1 cellular context compared by ENCODE assay signal in genomic region chr6:33744001-33744848, GRCh38.
A peak's percentile ranks its signal among the peaks of the same experiment; 100 is the strongest.
TF ChIP-seq lines count a peak whose summit lies in the region.

No MANE protein-coding gene starts in this region.

TF ChIP-seq in HepG2, 621 proteins besides CTCF, POLR2A, EP300 and RAD21 (continued from another document and continues in another):
- TF ChIP-seq, protein P1, sequence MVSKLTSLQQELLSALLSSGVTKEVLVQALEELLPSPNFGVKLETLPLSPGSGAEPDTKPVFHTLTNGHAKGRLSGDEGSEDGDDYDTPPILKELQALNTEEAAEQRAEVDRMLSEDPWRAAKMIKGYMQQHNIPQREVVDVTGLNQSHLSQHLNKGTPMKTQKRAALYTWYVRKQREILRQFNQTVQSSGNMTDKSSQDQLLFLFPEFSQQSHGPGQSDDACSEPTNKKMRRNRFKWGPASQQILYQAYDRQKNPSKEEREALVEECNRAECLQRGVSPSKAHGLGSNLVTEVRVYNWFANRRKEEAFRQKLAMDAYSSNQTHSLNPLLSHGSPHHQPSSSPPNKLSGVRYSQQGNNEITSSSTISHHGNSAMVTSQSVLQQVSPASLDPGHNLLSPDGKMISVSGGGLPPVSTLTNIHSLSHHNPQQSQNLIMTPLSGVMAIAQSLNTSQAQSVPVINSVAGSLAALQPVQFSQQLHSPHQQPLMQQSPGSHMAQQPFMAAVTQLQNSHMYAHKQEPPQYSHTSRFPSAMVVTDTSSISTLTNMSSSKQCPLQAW (CRISPR knock-in tag; IDR thresholded peaks at IDR 0.05) = peak; percentile 70
- TF ChIP-seq RAD51 (IDR thresholded peaks at IDR 0.05; ENCODE audit: borderline replicate concordance) = no peak
- TF ChIP-seq, protein P2, sequence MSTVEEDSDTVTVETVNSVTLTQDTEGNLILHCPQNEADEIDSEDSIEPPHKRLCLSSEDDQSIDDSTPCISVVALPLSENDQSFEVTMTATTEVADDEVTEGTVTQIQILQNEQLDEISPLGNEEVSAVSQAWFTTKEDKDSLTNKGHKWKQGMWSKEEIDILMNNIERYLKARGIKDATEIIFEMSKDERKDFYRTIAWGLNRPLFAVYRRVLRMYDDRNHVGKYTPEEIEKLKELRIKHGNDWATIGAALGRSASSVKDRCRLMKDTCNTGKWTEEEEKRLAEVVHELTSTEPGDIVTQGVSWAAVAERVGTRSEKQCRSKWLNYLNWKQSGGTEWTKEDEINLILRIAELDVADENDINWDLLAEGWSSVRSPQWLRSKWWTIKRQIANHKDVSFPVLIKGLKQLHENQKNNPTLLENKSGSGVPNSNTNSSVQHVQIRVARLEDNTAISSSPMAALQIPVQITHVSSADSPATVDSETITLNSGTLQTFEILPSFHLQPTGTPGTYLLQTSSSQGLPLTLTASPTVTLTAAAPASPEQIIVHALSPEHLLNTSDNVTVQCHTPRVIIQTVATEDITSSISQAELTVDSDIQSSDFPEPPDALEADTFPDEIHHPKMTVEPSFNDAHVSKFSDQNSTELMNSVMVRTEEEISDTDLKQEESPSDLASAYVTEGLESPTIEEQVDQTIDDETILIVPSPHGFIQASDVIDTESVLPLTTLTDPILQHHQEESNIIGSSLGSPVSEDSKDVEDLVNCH (CRISPR knock-in tag; IDR thresholded peaks at IDR 0.05) = no peak
- peak; percentile 60 for TF ChIP-seq ZFP91 (CRISPR knock-in tag; IDR thresholded peaks at IDR 0.05; ENCODE audit: borderline replicate concordance)
- TF ChIP-seq ZNF563 (CRISPR knock-in tag; IDR thresholded peaks at IDR 0.05) = no peak
- TF ChIP-seq GATAD1 (CRISPR knock-in tag; IDR thresholded peaks at IDR 0.05) = peak; percentile 61; the same call in 1 of the 2 replicates
- no peak for TF ChIP-seq ZNF615 (CRISPR knock-in tag; IDR thresholded peaks at IDR 0.05; ENCODE audit: borderline replicate concordance)
- TF ChIP-seq ZNF274 (CRISPR knock-in tag; IDR thresholded peaks at IDR 0.05) = no peak
- TF ChIP-seq ATF2 (CRISPR knock-in tag; IDR thresholded peaks at IDR 0.05) = 0 out of 2 replicates have a peak, but pooled peaks have one; percentile 27
- 0 out of 2 replicates have a peak, but pooled peaks have one; percentile 19 for TF ChIP-seq HMG20A (CRISPR knock-in tag; IDR thresholded peaks at IDR 0.05; ENCODE audit: borderline replicate concordance)
- no peak for TF ChIP-seq HOXA5 (CRISPR knock-in tag; IDR thresholded peaks at IDR 0.05)
- TF ChIP-seq FOXA3 (CRISPR knock-in tag; IDR thresholded peaks at IDR 0.05) = peak; percentile 47
- TF ChIP-seq ELF3 (CRISPR knock-in tag; IDR thresholded peaks at IDR 0.05) = peak; percentile 47
- TF ChIP-seq SMC3 (IDR thresholded peaks at IDR 0.05; ENCODE audit: low read length) = peak; percentile 97
- TF ChIP-seq, protein P3, sequence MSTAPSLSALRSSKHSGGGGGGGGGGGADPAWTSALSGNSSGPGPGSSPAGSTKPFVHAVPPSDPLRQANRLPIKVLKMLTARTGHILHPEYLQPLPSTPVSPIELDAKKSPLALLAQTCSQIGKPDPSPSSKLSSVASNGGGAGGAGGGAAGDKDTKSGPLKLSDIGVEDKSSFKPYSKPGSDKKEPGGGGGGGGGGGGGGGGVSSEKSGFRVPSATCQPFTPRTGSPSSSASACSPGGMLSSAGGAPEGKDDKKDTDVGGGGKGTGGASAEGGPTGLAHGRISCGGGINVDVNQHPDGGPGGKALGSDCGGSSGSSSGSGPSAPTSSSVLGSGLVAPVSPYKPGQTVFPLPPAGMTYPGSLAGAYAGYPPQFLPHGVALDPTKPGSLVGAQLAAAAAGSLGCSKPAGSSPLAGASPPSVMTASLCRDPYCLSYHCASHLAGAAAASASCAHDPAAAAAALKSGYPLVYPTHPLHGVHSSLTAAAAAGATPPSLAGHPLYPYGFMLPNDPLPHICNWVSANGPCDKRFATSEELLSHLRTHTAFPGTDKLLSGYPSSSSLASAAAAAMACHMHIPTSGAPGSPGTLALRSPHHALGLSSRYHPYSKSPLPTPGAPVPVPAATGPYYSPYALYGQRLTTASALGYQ (CRISPR knock-in tag; IDR thresholded peaks at IDR 0.05) = no peak
- no peak for TF ChIP-seq ZNF577 (CRISPR knock-in tag; IDR thresholded peaks at IDR 0.05; ENCODE audit: borderline replicate concordance, low read depth)
- 0 out of 2 replicates have a peak, but pooled peaks have one; percentile 29 for TF ChIP-seq SAP130 (CRISPR knock-in tag; IDR thresholded peaks at IDR 0.05; ENCODE audit: low read depth)
- TF ChIP-seq NPAS2 (CRISPR knock-in tag; IDR thresholded peaks at IDR 0.05; ENCODE audit: borderline replicate concordance) = no peak
- TF ChIP-seq, protein P4, sequence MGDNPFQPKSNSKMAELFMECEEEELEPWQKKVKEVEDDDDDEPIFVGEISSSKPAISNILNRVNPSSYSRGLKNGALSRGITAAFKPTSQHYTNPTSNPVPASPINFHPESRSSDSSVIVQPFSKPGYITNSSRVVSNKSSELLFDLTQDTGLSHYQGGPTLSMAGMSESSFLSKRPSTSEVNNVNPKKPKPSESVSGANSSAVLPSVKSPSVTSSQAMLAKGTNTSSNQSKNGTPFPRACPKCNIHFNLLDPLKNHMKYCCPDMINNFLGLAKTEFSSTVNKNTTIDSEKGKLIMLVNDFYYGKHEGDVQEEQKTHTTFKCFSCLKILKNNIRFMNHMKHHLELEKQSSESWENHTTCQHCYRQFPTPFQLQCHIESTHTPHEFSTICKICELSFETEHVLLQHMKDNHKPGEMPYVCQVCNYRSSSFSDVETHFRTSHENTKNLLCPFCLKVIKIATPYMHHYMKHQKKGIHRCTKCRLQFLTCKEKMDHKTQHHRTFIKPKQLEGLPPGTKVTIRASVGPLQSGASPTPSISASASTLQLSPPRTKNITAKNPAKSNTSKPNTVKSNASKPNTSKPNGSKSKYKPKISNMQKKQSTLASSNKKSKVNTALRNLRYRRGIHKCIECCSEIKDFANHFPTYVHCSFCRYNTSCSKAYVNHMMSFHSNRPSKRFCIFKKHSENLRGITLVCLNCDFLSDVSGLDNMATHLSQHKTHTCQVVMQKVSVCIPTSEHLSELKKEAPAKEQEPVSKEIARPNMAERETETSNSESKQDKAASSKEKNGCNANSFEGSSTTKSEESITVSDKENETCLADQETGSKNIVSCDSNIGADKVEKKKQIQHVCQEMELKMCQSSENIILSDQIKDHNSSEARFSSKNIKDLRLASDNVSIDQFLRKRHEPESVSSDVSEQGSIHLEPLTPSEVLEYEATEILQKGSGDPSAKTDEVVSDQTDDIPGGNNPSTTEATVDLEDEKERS (CRISPR knock-in tag; IDR thresholded peaks at IDR 0.05) = 0 out of 2 replicates have a peak, but pooled peaks have one; percentile 55
- TF ChIP-seq AGO1 (IDR thresholded peaks at IDR 0.05; ENCODE audit: low read depth, low read length, poor library complexity, severe bottlenecking) = no peak
- peak; percentile 64; the same call in 1 of the 2 replicates for TF ChIP-seq THRA (CRISPR knock-in tag; IDR thresholded peaks at IDR 0.05; ENCODE audit: borderline replicate concordance)
- TF ChIP-seq, protein P5, sequence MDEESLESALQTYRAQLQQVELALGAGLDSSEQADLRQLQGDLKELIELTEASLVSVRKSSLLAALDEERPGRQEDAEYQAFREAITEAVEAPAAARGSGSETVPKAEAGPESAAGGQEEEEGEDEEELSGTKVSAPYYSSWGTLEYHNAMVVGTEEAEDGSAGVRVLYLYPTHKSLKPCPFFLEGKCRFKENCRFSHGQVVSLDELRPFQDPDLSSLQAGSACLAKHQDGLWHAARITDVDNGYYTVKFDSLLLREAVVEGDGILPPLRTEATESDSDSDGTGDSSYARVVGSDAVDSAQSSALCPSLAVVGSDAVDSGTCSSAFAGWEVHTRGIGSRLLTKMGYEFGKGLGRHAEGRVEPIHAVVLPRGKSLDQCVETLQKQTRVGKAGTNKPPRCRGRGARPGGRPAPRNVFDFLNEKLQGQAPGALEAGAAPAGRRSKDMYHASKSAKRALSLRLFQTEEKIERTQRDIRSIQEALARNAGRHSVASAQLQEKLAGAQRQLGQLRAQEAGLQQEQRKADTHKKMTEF (CRISPR knock-in tag; IDR thresholded peaks at IDR 0.05) = no peak
- no peak for TF ChIP-seq ZNF414 (CRISPR knock-in tag; IDR thresholded peaks at IDR 0.05)
- no peak for TF ChIP-seq BRD4 (CRISPR knock-in tag; IDR thresholded peaks at IDR 0.05)
- peak; percentile 42; the same call in 1 of the 2 replicates for TF ChIP-seq ZNF501 (CRISPR knock-in tag; IDR thresholded peaks at IDR 0.05)
- TF ChIP-seq, protein P6, sequence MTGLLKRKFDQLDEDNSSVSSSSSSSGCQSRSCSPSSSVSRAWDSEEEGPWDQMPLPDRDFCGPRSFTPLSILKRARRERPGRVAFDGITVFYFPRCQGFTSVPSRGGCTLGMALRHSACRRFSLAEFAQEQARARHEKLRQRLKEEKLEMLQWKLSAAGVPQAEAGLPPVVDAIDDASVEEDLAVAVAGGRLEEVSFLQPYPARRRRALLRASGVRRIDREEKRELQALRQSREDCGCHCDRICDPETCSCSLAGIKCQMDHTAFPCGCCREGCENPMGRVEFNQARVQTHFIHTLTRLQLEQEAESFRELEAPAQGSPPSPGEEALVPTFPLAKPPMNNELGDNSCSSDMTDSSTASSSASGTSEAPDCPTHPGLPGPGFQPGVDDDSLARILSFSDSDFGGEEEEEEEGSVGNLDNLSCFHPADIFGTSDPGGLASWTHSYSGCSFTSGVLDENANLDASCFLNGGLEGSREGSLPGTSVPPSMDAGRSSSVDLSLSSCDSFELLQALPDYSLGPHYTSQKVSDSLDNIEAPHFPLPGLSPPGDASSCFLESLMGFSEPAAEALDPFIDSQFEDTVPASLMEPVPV (CRISPR knock-in tag; IDR thresholded peaks at IDR 0.05) = peak; percentile 34; the same call in 1 of the 2 replicates
- no peak for TF ChIP-seq ZNF713 (CRISPR knock-in tag; IDR thresholded peaks at IDR 0.05)
- peak; percentile 71; the same call in 1 of the 2 replicates for TF ChIP-seq CBX5 (CRISPR knock-in tag; IDR thresholded peaks at IDR 0.05; ENCODE audit: borderline replicate concordance)
- no peak for TF ChIP-seq ZBTB20 (CRISPR knock-in tag; IDR thresholded peaks at IDR 0.05; ENCODE audit: borderline replicate concordance, low read depth)
- TF ChIP-seq ZNF460 (CRISPR knock-in tag; IDR thresholded peaks at IDR 0.05; ENCODE audit: borderline replicate concordance) = no peak
- no peak for TF ChIP-seq GPBP1L1 (CRISPR knock-in tag; IDR thresholded peaks at IDR 0.05)
- 0 out of 2 replicates have a peak, but pooled peaks have one; percentile 38 for TF ChIP-seq JUND (CRISPR knock-in tag; IDR thresholded peaks at IDR 0.05)
- peak; percentile 89 for TF ChIP-seq RFX5 (IDR thresholded peaks at IDR 0.05; ENCODE audit: low read depth, low read length)
- no peak for TF ChIP-seq ZNF34 (CRISPR knock-in tag; IDR thresholded peaks at IDR 0.05; ENCODE audit: borderline replicate concordance)
- no peak for TF ChIP-seq MZF1 (CRISPR knock-in tag; IDR thresholded peaks at IDR 0.05; ENCODE audit: borderline replicate concordance)
- peak; percentile 43; the same call in 1 of the 2 replicates for TF ChIP-seq ZNF580 (CRISPR knock-in tag; IDR thresholded peaks at IDR 0.05; ENCODE audit: borderline replicate concordance, low read depth)
- TF ChIP-seq ZNF350 (CRISPR knock-in tag; IDR thresholded peaks at IDR 0.05; ENCODE audit: borderline replicate concordance, low read depth) = peak; percentile 51; the same call in 1 of the 2 replicates
- no peak; the same call in 1 of the 2 replicates for TF ChIP-seq GABPB1 (CRISPR knock-in tag; IDR thresholded peaks at IDR 0.05)
- TF ChIP-seq ZNF557 (CRISPR knock-in tag; IDR thresholded peaks at IDR 0.05) = no peak
- TF ChIP-seq SIX4 (CRISPR knock-in tag; IDR thresholded peaks at IDR 0.05) = no peak
- peak; percentile 41 for TF ChIP-seq YY1 (IDR thresholded peaks at IDR 0.05; ENCODE audit: insufficient read depth, insufficient replicate concordance, low read depth, low read length)
